19 cellular contexts compared by ENCODE assay signal in genomic region chr3:185424435-185424834, GRCh38.
DNase-seq lines count a peak whose midpoint lies in the region; ATAC-seq and TF ChIP-seq lines count a peak whose summit lies in the region.
"Had no signal": no experiment of that assay in that cellular context is flagged by ENCODE, and none has a peak within 500 bp of the region (broad histone marks: within the 10 kb centered on the region; RNA-seq: fewer than 3 reads in every experiment).

No MANE protein-coding gene starts in this region.

- peaks cover 0 to 3% (median 2%) of the 10 kb centered on the region in 3 donors for H3K27me3 Mint-ChIP-seq in immature natural killer cell (ENCODE audit: low read depth in 3 of 3)

- peak overlapping the region; percentile 38; the same call in 1 of the 2 replicates for H3K27ac ChIP-seq in C4-2B
- H3K27ac ChIP-seq: 22Rv1, BLaER1 had no signal

- DNase-seq in LoVo (ENCODE audit: low spot score) (peak; percentile 7), fibroblast of villous mesenchyme (ENCODE audit: low read depth) (peak; percentile 10), immature natural killer cell (no peak), NCI-H1436 treated with DMSO at 0.1 percent for 48 hours (lab: John Stamatoyannopoulos, UW) (no peak)
- DNase-seq: CD4-positive, alpha-beta T cell; CD8-positive, alpha-beta memory T cell; DMS 273 treated with DMSO at 0.1 percent for 48 hours; DMS79; EL; GDM1 had no signal

- H3K36me3 Mint-ChIP-seq in immature natural killer cell = peaks cover 0 to 4% (median 0%) of the 10 kb centered on the region in 3 donors
- H3K36me3 Mint-ChIP-seq: CD14-positive monocyte; CD8-positive, alpha-beta memory T cell had no signal

- no peak overlapping the region for H3K4me3 Mint-ChIP-seq in immature natural killer cell
- H3K4me3 Mint-ChIP-seq: B cell; CD14-positive monocyte; CD4-positive, alpha-beta T cell; CD8-positive, alpha-beta memory T cell; GM23338 had no signal

- no peak for ATAC-seq in HG03045 (IDR thresholded peaks at IDR 0.05; ENCODE audit: unreplicated experiment)
- ATAC-seq: GM12878, GM23338 had no signal

- no peak for TF ChIP-seq CTCF in C4-2B (conservative IDR thresholded peaks at IDR 0.05)
- TF ChIP-seq CTCF in fibroblast of villous mesenchyme (IDR thresholded peaks at IDR 0.05; ENCODE audit: insufficient read depth, low read depth, low read length) = no peak

- H3K4me3 ChIP-seq in fibroblast of villous mesenchyme (ENCODE audit: low read depth, low read length) = no peak overlapping the region
- H3K4me3 ChIP-seq: BLaER1, GM12878, GM23338, HAP-1 had no signal

- H3K4me1 Mint-ChIP-seq in immature natural killer cell = no peaks in the 10 kb centered on the region
- H3K4me1 Mint-ChIP-seq: B cell; CD8-positive, alpha-beta memory T cell had no signal

- H3K9me3 Mint-ChIP-seq in immature natural killer cell = no peaks in the 10 kb centered on the region
- H3K9me3 Mint-ChIP-seq: CD14-positive monocyte; CD4-positive, alpha-beta T cell; CD8-positive, alpha-beta memory T cell; GM23338 had no signal

- no peak overlapping the region for H3K27ac Mint-ChIP-seq in immature natural killer cell
- H3K27ac Mint-ChIP-seq: B cell; CD4-positive, alpha-beta T cell; CD8-positive, alpha-beta memory T cell; GM23338 had no signal

Comparison
In these comparisons a context has a peak if more than half of its experiments do, and no peak if none do; other contexts are left out.
1. DNase-seq: peak in LoVo (single experiment) and fibroblast of villous mesenchyme (single experiment); none in immature natural killer cell (0 of 3) and NCI-H1436 treated with DMSO at 0.1 percent for 48 hours (single experiment).